In the genomic region with DNA sequence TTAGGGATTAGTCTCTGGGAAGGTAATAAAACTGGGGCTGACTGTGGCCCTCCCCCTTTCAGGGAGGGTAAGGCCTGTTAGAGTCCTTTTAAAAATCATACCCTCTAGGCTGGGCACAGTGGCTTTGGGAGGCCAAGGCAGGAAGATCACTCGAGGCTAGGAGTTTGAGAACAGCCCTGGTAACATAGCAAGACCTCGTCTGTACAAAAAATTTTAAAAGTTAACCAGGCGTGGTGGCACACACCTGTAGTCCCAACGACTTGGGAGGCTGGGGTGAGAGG, we compare ENCODE assay signal across 12 cellular contexts.
DNase-seq lines count a peak whose midpoint lies in the region; ATAC-seq and TF ChIP-seq lines count a peak whose summit lies in the region.
"Had no signal": no experiment of that assay in that cellular context is flagged by ENCODE, and none has a peak within 500 bp of the region (broad histone marks: within the 10 kb centered on the region; RNA-seq: fewer than 3 reads in every experiment).

No MANE protein-coding gene starts in this region.

- H4K20me1 ChIP-seq in MM.1S (ENCODE audit: insufficient read depth, low read length): no peaks in the 10 kb centered on the region
- H4K20me1 ChIP-seq in smooth muscle cell (ENCODE audit: low read depth): no peaks in the 10 kb centered on the region

- no peak overlapping the region for H3K4me3 ChIP-seq in MM.1S (ENCODE audit: low read length)
- H3K4me3 ChIP-seq in endodermal cell (ENCODE audit: low read length): no peak overlapping the region
- no peak overlapping the region for H3K4me3 ChIP-seq in smooth muscle cell

- H3K36me3 ChIP-seq in MM.1S (replicated peaks; ENCODE audit: insufficient read depth, low read length): peaks cover 4% of the 10 kb centered on the region; the same call in 1 of the 2 replicates
- no peaks in the 10 kb centered on the region for H3K36me3 ChIP-seq in endodermal cell (ENCODE audit: control insufficient read depth, insufficient read depth, low read length)
- no peaks in the 10 kb centered on the region for H3K36me3 ChIP-seq in smooth muscle cell (ENCODE audit: low read depth)

- no peak for DNase-seq in T-helper 2 cell treated with Interferon-gamma antibody and Interleukin-4, amounts not matched to agents 5 μg/mL and 100 μg/mL, for 36 hours (ENCODE audit: low spot score)
- DNase-seq in T-helper 2 cell: no peak
- DNase-seq in MM.1S: no peak
- no peak for DNase-seq in endodermal cell
- no peak for DNase-seq in smooth muscle cell (lab: John Stamatoyannopoulos, UW; ENCODE audit: unreplicated experiment)
- DNase-seq in natural killer cell treated with Interleukin-12 subunit alpha and Interleukin-12 subunit beta and Interleukin-15 and Interleukin-18, amount 100 ng/mL, for 72 hours (ENCODE audit: low spot score): no peak
- no peak for DNase-seq in H4 (ENCODE audit: low spot score)
- DNase-seq: activated CD8-positive, alpha-beta memory T cell treated with anti-CD3 and anti-CD28 coated beads, Interleukin-2, amount 50 U/mL, for 48 hours; DMS79 treated with DMSO at 0.1 percent for 48 hours; midbrain had no signal

- H3K4me1 ChIP-seq in MM.1S (ENCODE audit: low read length) (peaks cover 67% of the 10 kb centered on the region), endodermal cell (ENCODE audit: control insufficient read depth, insufficient read depth, low read length) (peaks cover 37% of the 10 kb centered on the region), smooth muscle cell (ENCODE audit: low read depth) (peaks cover 38% of the 10 kb centered on the region)

- peaks cover 12% of the 10 kb centered on the region for H3K4me1 Mint-ChIP-seq in T-helper 2 cell treated with Interferon-gamma antibody and Interleukin-4, amounts not matched to agents 5 μg/mL and 100 μg/mL, for 36 hours (ENCODE audit: low read depth)
- peaks cover 48% of the 10 kb centered on the region for H3K4me1 Mint-ChIP-seq in endodermal cell
- H3K4me1 Mint-ChIP-seq in natural killer cell treated with Interleukin-12 subunit alpha and Interleukin-12 subunit beta and Interleukin-15 and Interleukin-18, amount 100 ng/mL, for 72 hours (ENCODE audit: low read depth in 2 of 2): peaks cover 7% of the 10 kb centered on the region in 2 donors

- TF ChIP-seq CTCF in MM.1S (IDR thresholded peaks at IDR 0.05; ENCODE audit: low read length): no peak
- TF ChIP-seq CTCF in endodermal cell (conservative IDR thresholded peaks at IDR 0.05): no peak
- no peak for TF ChIP-seq CTCF in smooth muscle cell (IDR thresholded peaks at IDR 0.05; ENCODE audit: borderline replicate concordance, insufficient read depth, poor library complexity, severe bottlenecking)

- H3K27ac Mint-ChIP-seq in T-helper 2 cell treated with Interferon-gamma antibody and Interleukin-4, amounts not matched to agents 5 μg/mL and 100 μg/mL, for 36 hours: peak overlapping the region; percentile 20
- no peak overlapping the region for H3K27ac Mint-ChIP-seq in endodermal cell
- no peak overlapping the region for H3K27ac Mint-ChIP-seq in natural killer cell treated with Interleukin-12 subunit alpha and Interleukin-12 subunit beta and Interleukin-15 and Interleukin-18, amount 100 ng/mL, for 72 hours

- H3F3A ChIP-seq in MM.1S (ENCODE audit: insufficient read depth, low read length) (peaks cover 41% of the 10 kb centered on the region), smooth muscle cell (ENCODE audit: low read depth) (peaks cover 14% of the 10 kb centered on the region)

- ATAC-seq in HG02759 (IDR thresholded peaks at IDR 0.05; ENCODE audit: unreplicated experiment): no peak
- ATAC-seq in natural killer cell treated with Interleukin-12 subunit alpha and Interleukin-12 subunit beta and Interleukin-15 and Interleukin-18, amount 100 ng/mL, for 72 hours: no peak

- H3K36me3 Mint-ChIP-seq in T-helper 2 cell treated with Interferon-gamma antibody and Interleukin-4, amounts not matched to agents 5 μg/mL and 100 μg/mL, for 36 hours (ENCODE audit: low read depth): peaks cover 37% of the 10 kb centered on the region
- no peaks in the 10 kb centered on the region for H3K36me3 Mint-ChIP-seq in endodermal cell (ENCODE audit: low read depth)
- peaks cover 4% of the 10 kb centered on the region for H3K36me3 Mint-ChIP-seq in natural killer cell treated with Interleukin-12 subunit alpha and Interleukin-12 subunit beta and Interleukin-15 and Interleukin-18, amount 100 ng/mL, for 72 hours

- no peak overlapping the region for H3K9ac ChIP-seq in MM.1S (ENCODE audit: low read length)
- no peak overlapping the region for H3K9ac ChIP-seq in endodermal cell (ENCODE audit: extremely low read depth, low read length, poor library complexity, severe bottlenecking)
- peak overlapping the region; percentile 37 for H3K9ac ChIP-seq in smooth muscle cell (ENCODE audit: low read depth)

- no peak overlapping the region for H3K4me2 ChIP-seq in MM.1S (ENCODE audit: low read depth, low read length)
- H3K4me2 ChIP-seq in smooth muscle cell: peak overlapping the region; percentile 73

- H3K9me2 ChIP-seq in MM.1S (replicated peaks; ENCODE audit: insufficient read depth, low read length): no peaks in the 10 kb centered on the region

- no peaks in the 10 kb centered on the region for H3K9me3 ChIP-seq in MM.1S (replicated peaks; ENCODE audit: insufficient read depth, low read length)
- H3K9me3 ChIP-seq in endodermal cell (ENCODE audit: control insufficient read depth, low read length): no peaks in the 10 kb centered on the region
- no peaks in the 10 kb centered on the region for H3K9me3 ChIP-seq in smooth muscle cell (replicated peaks; ENCODE audit: low read depth)

- H2AFZ ChIP-seq in MM.1S (ENCODE audit: low read length): no peak overlapping the region
- H2AFZ ChIP-seq in smooth muscle cell (ENCODE audit: low read depth): no peak overlapping the region

- WGBS in endodermal cell (ENCODE audit: insufficient coverage in 1 of 2, insufficient read length in 1 of 2), 2 experiments: 72 to 87% methylated on average over 4 of the region's 4 CpGs
- WGBS in smooth muscle cell (ENCODE audit: low lambda C conversion rate): 71% methylated on average over 4 of the region's 4 CpGs

- H3K79me2 ChIP-seq in MM.1S (ENCODE audit: low read length): peaks cover 34% of the 10 kb centered on the region
- H3K79me2 ChIP-seq in smooth muscle cell (ENCODE audit: low read depth): no peaks in the 10 kb centered on the region

- H3K27me3 Mint-ChIP-seq in T-helper 2 cell treated with Interferon-gamma antibody and Interleukin-4, amounts not matched to agents 5 μg/mL and 100 μg/mL, for 36 hours (ENCODE audit: low read depth): no peaks in the 10 kb centered on the region
- no peaks in the 10 kb centered on the region for H3K27me3 Mint-ChIP-seq in endodermal cell (ENCODE audit: insufficient read depth)
- H3K27me3 Mint-ChIP-seq in natural killer cell treated with Interleukin-12 subunit alpha and Interleukin-12 subunit beta and Interleukin-15 and Interleukin-18, amount 100 ng/mL, for 72 hours: no peaks in the 10 kb centered on the region

- peak overlapping the region; percentile 90; the same call in 1 of the 2 replicates for H3K27ac ChIP-seq in MM.1S (ENCODE audit: low read length)
- H3K27ac ChIP-seq in endodermal cell (ENCODE audit: low read depth, low read length): peak overlapping the region; percentile 98
- peak overlapping the region; percentile 97 for H3K27ac ChIP-seq in smooth muscle cell (ENCODE audit: low read depth)
- H3K27ac ChIP-seq: epithelial cell of prostate had no signal

- no peaks in the 10 kb centered on the region for H3K9me3 Mint-ChIP-seq in T-helper 2 cell treated with Interferon-gamma antibody and Interleukin-4, amounts not matched to agents 5 μg/mL and 100 μg/mL, for 36 hours
- no peaks in the 10 kb centered on the region for H3K9me3 Mint-ChIP-seq in endodermal cell
- H3K9me3 Mint-ChIP-seq in natural killer cell treated with Interleukin-12 subunit alpha and Interleukin-12 subunit beta and Interleukin-15 and Interleukin-18, amount 100 ng/mL, for 72 hours: no peaks in the 10 kb centered on the region

- H3K27me3 ChIP-seq in MM.1S (replicated peaks; ENCODE audit: insufficient read depth, low read length) (no peaks in the 10 kb centered on the region), endodermal cell (ENCODE audit: control insufficient read depth, insufficient read depth, low read length, poor library complexity, severe bottlenecking) (no peaks in the 10 kb centered on the region), smooth muscle cell (ENCODE audit: low read depth) (no peaks in the 10 kb centered on the region)

- H3K4me3 Mint-ChIP-seq in T-helper 2 cell treated with Interferon-gamma antibody and Interleukin-4, amounts not matched to agents 5 μg/mL and 100 μg/mL, for 36 hours: no peak overlapping the region
- no peak overlapping the region for H3K4me3 Mint-ChIP-seq in endodermal cell
- no peak overlapping the region for H3K4me3 Mint-ChIP-seq in natural killer cell treated with Interleukin-12 subunit alpha and Interleukin-12 subunit beta and Interleukin-15 and Interleukin-18, amount 100 ng/mL, for 72 hours
